Comparison of ENCODE assay signal across 23 cellular contexts in the genomic region with DNA sequence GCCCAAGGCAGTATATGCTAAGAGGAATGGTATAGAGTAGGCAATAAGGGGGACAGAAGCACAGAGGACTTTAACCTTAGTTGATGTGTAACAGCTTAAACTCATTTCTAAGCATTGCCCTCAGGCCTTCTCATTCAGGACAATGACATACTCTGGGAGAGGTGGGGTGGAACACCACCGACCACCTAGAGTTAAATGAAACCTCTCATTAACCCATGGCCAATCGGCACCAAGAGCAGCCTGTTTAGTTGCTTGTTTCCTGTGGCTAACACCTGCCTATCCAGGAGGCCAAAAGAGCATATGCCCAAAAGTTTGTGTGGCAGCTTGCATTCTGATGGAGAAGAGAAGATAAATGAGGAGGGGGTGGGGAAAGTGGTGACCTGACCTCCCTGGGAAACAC.
"Had no signal": no experiment of that assay in that cellular context is flagged by ENCODE, and none has a peak within 500 bp of the region (broad histone marks: within the 10 kb centered on the region; RNA-seq: fewer than 3 reads in every experiment).

No MANE protein-coding gene starts in this region.

- H3K4me1 ChIP-seq: colonic mucosa, esophagus squamous epithelium, pancreas, prostate gland, spleen, tibial nerve, upper lobe of right lung, vagina had no signal

- DNase-seq: colonic mucosa; esophagus squamous epithelium; foreskin fibroblast; head of caudate nucleus; hippocampal formation; mammary epithelial cell; mucosa of descending colon; naive thymus-derived CD8-positive, alpha-beta T cell; pancreas; retina; spleen; stimulated activated CD4-positive, alpha-beta T cell treated with anti-CD3 and anti-CD28 coated beads, Interleukin-2, amount 100 ng/mL, for 24 hours; stimulated activated CD4-positive, alpha-beta T cell treated with anti-CD3 and anti-CD28 coated beads, Interleukin-4, amount 100 ng/mL, for 4 hours; stimulated activated naive B cell treated with anti-CD40 and anti-IgM and Interleukin-4, amounts not matched to agents 10 μg/mL and 1 μg/mL and 100 μg/mL, for 72 hours; stimulated activated naive CD8-positive, alpha-beta T cell treated with anti-CD3 and anti-CD28 coated beads, Interleukin-15, amount 100 ng/mL, for 72 hours; testis; upper lobe of right lung had no signal

- H2AFZ ChIP-seq: neural progenitor cell had no signal

- H3K36me3 ChIP-seq: colonic mucosa, esophagus squamous epithelium, neural progenitor cell, pancreas, prostate gland, spleen, tibial nerve, upper lobe of right lung, vagina had no signal

- H3K4me2 ChIP-seq: neural progenitor cell had no signal

- H3K27ac ChIP-seq: colonic mucosa, esophagus squamous epithelium, neural progenitor cell, pancreas, prostate gland, spleen, tibial nerve, upper lobe of right lung, vagina had no signal

- ATAC-seq: left lobe of liver; mucosa of descending colon; naive thymus-derived CD8-positive, alpha-beta T cell; pancreas; sciatic nerve; stimulated activated naive B cell treated with anti-CD40 and anti-IgM and Interleukin-4, amounts not matched to agents 10 μg/mL and 1 μg/mL and 100 μg/mL, for 72 hours; stimulated activated naive CD8-positive, alpha-beta T cell treated with anti-CD3 and anti-CD28 coated beads, Interleukin-15, amount 100 ng/mL, for 72 hours; upper lobe of right lung had no signal

- H3K4me3 ChIP-seq: colonic mucosa, esophagus squamous epithelium, mucosa of descending colon, neural progenitor cell, pancreas, prostate gland, spleen, testis, tibial nerve, upper lobe of right lung, vagina had no signal

- H3K9ac ChIP-seq: neural progenitor cell had no signal

- H3K27me3 ChIP-seq: colonic mucosa, esophagus squamous epithelium, neural progenitor cell, pancreas, spleen, testis, upper lobe of right lung, vagina had no signal

- H3K9me3 ChIP-seq: colonic mucosa, esophagus squamous epithelium, mucosa of descending colon, pancreas, prostate gland, spleen, testis, tibial nerve, upper lobe of right lung, vagina had no signal
